In genomic region chr7:1531979-1532455, GRCh38 we compare ENCODE assay signal across 8 cellular contexts. TPM values are rescaled to one million over a fixed set of nuclear protein-coding genes. Genes with fewer than 3 reads are reported as not detected.
DNase-seq lines count a peak whose midpoint lies in the region; ATAC-seq and TF ChIP-seq lines count a peak whose summit lies in the region.

No MANE protein-coding gene starts in this region.

- in situ Hi-C loops in G401 (cut with HindIII; ENCODE audit: low sequenced_read_pairs), result no loop called here

- no TSS peak for BruUV-seq in MCF 10A (replicated peaks; lab: Mats Ljungman, UMichigan)

- no peaks in the 10 kb centered on the region for H3K9me3 Mint-ChIP-seq in stimulated activated naive CD8-positive, alpha-beta T cell treated with anti-CD3 and anti-CD28 coated beads, Interleukin-15, Interleukin-2, amounts not matched to agents 100 ng/mL and 50 ng/mL, for 24 hours
- no peaks in the 10 kb centered on the region for H3K9me3 Mint-ChIP-seq in MCF 10A (ENCODE audit: unreplicated experiment)

- H3K27me3 ChIP-seq in mucosa of stomach (ENCODE audit: control insufficient read depth, insufficient read depth, low read length), result peaks cover under 1% of the 10 kb centered on the region

- H3K27me3 Mint-ChIP-seq in stimulated activated naive CD8-positive, alpha-beta T cell treated with anti-CD3 and anti-CD28 coated beads, Interleukin-15, Interleukin-2, amounts not matched to agents 100 ng/mL and 50 ng/mL, for 24 hours, result no peaks in the 10 kb centered on the region
- H3K27me3 Mint-ChIP-seq in MCF 10A (ENCODE audit: insufficient read depth, unreplicated experiment), result no peaks in the 10 kb centered on the region

- no peaks in the 10 kb centered on the region for H3K9me3 ChIP-seq in mucosa of stomach (ENCODE audit: control insufficient read depth, low read length)

- CTCF ChIA-PET in MCF 10A (lab: Yijun Ruan, JAX), result interaction anchor here (0.6 to 4.8 kb wide), 2 partner anchors 9 to 24 kb away, joined by 3 to 32 read pairs; partner anchors contain the start of gene TMEM184A

- no peak for DNase-seq in stimulated activated naive CD8-positive, alpha-beta T cell treated with anti-CD3 and anti-CD28 coated beads, Interleukin-15, Interleukin-2, amounts not matched to agents 100 U/mL and 50 U/mL, for 24 hours
- DNase-seq in MCF 10A (ENCODE audit: unreplicated experiment) (peak; percentile 39), NCI-H1694 treated with DMSO at 0.1 percent for 48 hours (lab: John Stamatoyannopoulos, UW) (no peak), G401 (ENCODE audit: low spot score) (no peak)
- no peak for DNase-seq in NK-92 treated with Interleukin-12 subunit alpha and Interleukin-12 subunit beta, amount 100 ng/mL, for 24 hours (lab: John Stamatoyannopoulos, UW)

- peak overlapping the region; percentile 92 for H3K27ac Mint-ChIP-seq in stimulated activated naive CD8-positive, alpha-beta T cell treated with anti-CD3 and anti-CD28 coated beads, Interleukin-15, Interleukin-2, amounts not matched to agents 100 ng/mL and 50 ng/mL, for 24 hours
- H3K27ac Mint-ChIP-seq in MCF 10A (ENCODE audit: low read depth, unreplicated experiment), result peak overlapping the region; percentile 86

- no peak for ATAC-seq in stimulated activated naive CD8-positive, alpha-beta T cell treated with anti-CD3 and anti-CD28 coated beads, Interleukin-15, Interleukin-2, amounts not matched to agents 100 U/mL and 50 U/mL, for 24 hours
- no peak for ATAC-seq in GM18502 (IDR thresholded peaks at IDR 0.05; ENCODE audit: poor library complexity, unreplicated experiment)

- POLR2A ChIA-PET in MCF 10A (lab: Yijun Ruan, JAX), result interaction anchor here (0.7 to 7.8 kb wide), 14 partner anchors 10 to 822 kb away, joined by 3 to 118 read pairs (median 4); partner anchors contain the start of genes EIF3B, INTS1, PSMG3 and SUN1

- intact Hi-C loops in MCF 10A (cut with micrococcal nuclease), result loop anchor here (1.0 kb wide), 2 partner anchors 24 to 28 kb away; partner anchors contain the start of genes INTS1 and TMEM184A

- peaks cover 35% of the 10 kb centered on the region for H3K4me1 Mint-ChIP-seq in stimulated activated naive CD8-positive, alpha-beta T cell treated with anti-CD3 and anti-CD28 coated beads, Interleukin-15, Interleukin-2, amounts not matched to agents 100 ng/mL and 50 ng/mL, for 24 hours (ENCODE audit: low read depth)
- H3K4me1 Mint-ChIP-seq in MCF 10A (ENCODE audit: insufficient read depth, unreplicated experiment), result peaks cover 12% of the 10 kb centered on the region

- no peak for TF ChIP-seq CTCF in MCF 10A (IDR thresholded peaks at IDR 0.05; ENCODE audit: unreplicated experiment)

- peak overlapping the region; percentile 54 for H3K4me3 ChIP-seq in mucosa of stomach (ENCODE audit: low read length)

- H3K4me3 Mint-ChIP-seq in stimulated activated naive CD8-positive, alpha-beta T cell treated with anti-CD3 and anti-CD28 coated beads, Interleukin-15, Interleukin-2, amounts not matched to agents 100 ng/mL and 50 ng/mL, for 24 hours, result peak overlapping the region; percentile 88
- H3K4me3 Mint-ChIP-seq in MCF 10A (ENCODE audit: unreplicated experiment), result peak overlapping the region; percentile 81

- H3K36me3 Mint-ChIP-seq in stimulated activated naive CD8-positive, alpha-beta T cell treated with anti-CD3 and anti-CD28 coated beads, Interleukin-15, Interleukin-2, amounts not matched to agents 100 ng/mL and 50 ng/mL, for 24 hours (ENCODE audit: low read depth), result peaks cover 13% of the 10 kb centered on the region
- peaks cover 16% of the 10 kb centered on the region for H3K36me3 Mint-ChIP-seq in MCF 10A (ENCODE audit: insufficient read depth, unreplicated experiment)

- H3K4me1 ChIP-seq in mucosa of stomach (ENCODE audit: control insufficient read depth, insufficient read depth, low read length), result peaks cover 44% of the 10 kb centered on the region

- H3K36me3 ChIP-seq in mucosa of stomach (ENCODE audit: control insufficient read depth, insufficient read depth, low read length), result no peaks in the 10 kb centered on the region

- H3K9ac ChIP-seq in mucosa of stomach (ENCODE audit: low read length), result peak overlapping the region; percentile 72

RNA-seq across cellular contexts. Expression of gene MAFK, which starts 1.5 kb away (rescaled TPM):
- 37.8 and 45.6 TPM in 2 replicates for total RNA-seq in MCF 10A (2022)
- 12.6 and 16.7 TPM in 2 replicates for total RNA-seq in G401 (2014; rRNA removed; shearing (Covaris generic))

RNA-seq across cellular contexts. Expression of gene TMEM184A, which starts 24.0 kb away (rescaled TPM):
- total RNA-seq in MCF 10A (2022), result 9.0 and 14.2 TPM in 2 replicates
- total RNA-seq in G401 (2014; rRNA removed; shearing (Covaris generic)), result 0.49 and 1.8 TPM in 2 replicates

RNA-seq across cellular contexts. Expression of gene INTS1, which starts 27.8 kb away (rescaled TPM):
- 86.3 and 93.5 TPM in 2 replicates for total RNA-seq in MCF 10A (2022)
- 96.8 and 104 TPM in 2 replicates for total RNA-seq in G401 (2014; rRNA removed; shearing (Covaris generic))

RNA-seq across cellular contexts. Expression of gene PSMG3, which starts 37.8 kb away (rescaled TPM):
- total RNA-seq in MCF 10A (2022), result 38.2 and 42.1 TPM in 2 replicates
- total RNA-seq in G401 (2014; rRNA removed; shearing (Covaris generic)), result 97.4 and 104 TPM in 2 replicates
